Comparison of ENCODE assay signal across 8 cellular contexts in the genomic region with DNA sequence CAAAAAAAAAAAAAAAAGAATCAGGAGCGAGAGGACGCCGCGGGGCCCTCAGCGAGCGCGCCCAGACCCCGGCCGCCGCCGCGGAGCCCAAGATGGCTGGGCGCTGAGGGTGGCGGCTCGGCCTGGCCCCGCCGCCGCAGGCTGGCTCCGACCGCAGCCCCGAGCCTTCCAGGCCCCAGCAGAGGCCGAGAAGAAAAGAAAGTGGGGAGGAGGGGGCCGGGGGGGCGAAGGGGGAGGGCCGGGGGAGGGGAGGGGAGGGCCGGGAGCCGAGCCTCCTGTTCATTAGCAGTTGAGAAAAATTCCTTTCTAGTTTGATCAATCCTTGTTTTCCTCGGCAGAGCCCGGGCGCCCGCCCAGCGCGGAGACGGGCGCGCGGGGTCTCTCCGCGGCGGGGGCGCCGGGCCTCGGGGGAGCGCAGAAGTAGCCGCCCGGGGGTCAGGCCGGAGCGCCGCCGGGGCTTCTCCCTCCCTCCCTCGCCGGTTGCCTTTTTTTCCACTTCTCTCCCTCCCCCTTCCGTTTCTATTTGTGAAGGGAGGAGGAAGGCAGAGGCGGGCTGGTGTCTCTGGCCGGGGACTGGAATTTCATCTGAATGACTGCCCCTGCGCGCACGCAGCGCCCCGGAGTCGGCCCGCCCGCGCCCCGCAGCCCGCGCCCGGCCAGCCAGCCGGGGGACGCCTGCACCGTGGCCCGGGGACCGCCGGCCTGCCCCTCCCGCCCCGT. TPM values are rescaled to one million over a fixed set of nuclear protein-coding genes. Genes with fewer than 3 reads are reported as not detected.
DNase-seq lines count a peak whose midpoint lies in the region; ATAC-seq and TF ChIP-seq lines count a peak whose summit lies in the region.

No MANE protein-coding gene starts in this region.

- CTCF ChIA-PET in mammary epithelial cell (lab: Charles Lee; ENCODE audit: low non-redundant PET), result interaction anchor here (0.6 kb wide), 1 partner anchor 17 kb away, joined by 4 read pairs; no protein-coding TSS in a partner anchor

- peak; percentile 69 for DNase-seq in GM12865 (ENCODE audit: low read depth)
- peak; percentile 81 for DNase-seq in M059J (ENCODE audit: low read depth)
- peak; percentile 58 for DNase-seq in mammary epithelial cell
- peak; percentile 84 for DNase-seq in sciatic nerve (ENCODE audit: low spot score)

- H3K36me3 ChIP-seq in mammary epithelial cell (ENCODE audit: insufficient read depth, low read length), result no peaks in the 10 kb centered on the region

- BruUV-seq in mammary epithelial cell (replicated peaks; lab: Mats Ljungman, UMichigan), result TSS peak; percentile 48

- H3K4me1 Mint-ChIP-seq in T-helper 1 cell treated with Interleukin-12 subunit alpha and Interleukin-12 subunit beta and Interleukin-4 antibody, amounts not matched to agents 30 μg/mL and 1 μg/mL, for 36 hours (ENCODE audit: low read depth), result peaks cover 26% of the 10 kb centered on the region

- peak overlapping the region; percentile 86 for H2AFZ ChIP-seq in mammary epithelial cell (ENCODE audit: low read depth, low read length)

- no peaks in the 10 kb centered on the region for H4K20me1 ChIP-seq in mammary epithelial cell (ENCODE audit: insufficient read depth, low read length)

- ATAC-seq in sciatic nerve (no peak), HG03460 (IDR thresholded peaks at IDR 0.05; ENCODE audit: unreplicated experiment) (no peak), HG03469 (IDR thresholded peaks at IDR 0.05; ENCODE audit: unreplicated experiment) (no peak)

- in situ Hi-C loops in mammary epithelial cell (cut with MboI; ENCODE audit: low sequenced_read_pairs in 2 of 2), result no loop called here

- peak overlapping the region; percentile 85 for H3K27ac ChIP-seq in mammary epithelial cell (ENCODE audit: insufficient read depth, low read depth, low read length)

- peaks cover 14% of the 10 kb centered on the region for H3K36me3 Mint-ChIP-seq in T-helper 1 cell treated with Interleukin-12 subunit alpha and Interleukin-12 subunit beta and Interleukin-4 antibody, amounts not matched to agents 30 μg/mL and 1 μg/mL, for 36 hours (ENCODE audit: low read depth)

- H3K4me3 ChIP-seq in GM12865 (ENCODE audit: low read depth, low read length) (peak overlapping the region; percentile 90), mammary epithelial cell (replicated peaks in 1 of 3; ENCODE audit: insufficient read depth in 1 of 3, low read depth in 2 of 3, low read length in 3 of 3) (peak overlapping the region; percentile 64 to 93 (median 86)), iPS-18c (ENCODE audit: insufficient read depth, low read depth, low read length) (peak overlapping the region; percentile 89)

- H3K27me3 Mint-ChIP-seq in T-helper 1 cell treated with Interleukin-12 subunit alpha and Interleukin-12 subunit beta and Interleukin-4 antibody, amounts not matched to agents 30 μg/mL and 1 μg/mL, for 36 hours (ENCODE audit: low read depth), result no peaks in the 10 kb centered on the region

- no peaks in the 10 kb centered on the region for H3K27me3 ChIP-seq in mammary epithelial cell (ENCODE audit: insufficient read depth, low read length)

- WGBS in mammary epithelial cell (ENCODE audit: low coverage, missing lambda C conversion rate), result 2% methylated on average over 24 of the region's 76 CpGs

- peak overlapping the region; percentile 87 for H3K4me3 Mint-ChIP-seq in T-helper 1 cell treated with Interleukin-12 subunit alpha and Interleukin-12 subunit beta and Interleukin-4 antibody, amounts not matched to agents 30 μg/mL and 1 μg/mL, for 36 hours

- peaks cover 21% of the 10 kb centered on the region for H3K4me1 ChIP-seq in mammary epithelial cell (ENCODE audit: insufficient read depth, low read length)

- peak overlapping the region; percentile 86 for H3K27ac Mint-ChIP-seq in T-helper 1 cell treated with Interleukin-12 subunit alpha and Interleukin-12 subunit beta and Interleukin-4 antibody, amounts not matched to agents 30 μg/mL and 1 μg/mL, for 36 hours

- TF ChIP-seq CTCF in GM12865 (IDR thresholded peaks at IDR 0.05; ENCODE audit: insufficient read depth, low read depth, low read length, missing control alignments) (no peak), mammary epithelial cell (conservative IDR thresholded peaks at IDR 0.05 in 1 of 2, IDR thresholded peaks at IDR 0.05 in 1 of 2; ENCODE audit: extremely low read depth in 1 of 2, insufficient read depth in 1 of 2, low read depth in 1 of 2, low read length in 2 of 2) (no peak)

- H3K9ac ChIP-seq in mammary epithelial cell (ENCODE audit: insufficient read depth, low read length), result peak overlapping the region; percentile 65

- H3K9me3 ChIP-seq in mammary epithelial cell (replicated peaks; ENCODE audit: insufficient read depth, low read length) (no peaks in the 10 kb centered on the region), iPS-18c (ENCODE audit: control insufficient read depth, insufficient read depth, low read length) (no peaks in the 10 kb centered on the region)

- peaks cover 43% of the 10 kb centered on the region for H3K79me2 ChIP-seq in mammary epithelial cell (ENCODE audit: insufficient read depth, low read length)

- peak overlapping the region; percentile 97 for H3K4me2 ChIP-seq in mammary epithelial cell (ENCODE audit: insufficient read depth, low read depth, low read length)

- dilution Hi-C loops in mammary epithelial cell (cut with HindIII; ENCODE audit: low sequenced_read_pairs), result no loop called here

- intact Hi-C loops in mammary epithelial cell (cut with micrococcal nuclease) (loop anchor here (2.0 kb wide), 1 partner anchor 39 kb away; no protein-coding TSS in a partner anchor), sciatic nerve (cut with DNase I) (loop anchor here (10.0 kb wide), 1 partner anchor 71 kb away; a partner anchor contains a TSS)

- no peaks in the 10 kb centered on the region for H3K9me3 Mint-ChIP-seq in T-helper 1 cell treated with Interleukin-12 subunit alpha and Interleukin-12 subunit beta and Interleukin-4 antibody, amounts not matched to agents 30 μg/mL and 1 μg/mL, for 36 hours

RNA-seq across cellular contexts. Expression of a gene that starts 0.8 kb away (rescaled TPM):
- 28.8 and 58.1 TPM in 2 replicates for total RNA-seq in M059J (2014; rRNA removed; shearing (Covaris generic))
- total RNA-seq in mammary epithelial cell (10 to 100 TPM; 36.8 to 87.0 TPM), sciatic nerve (164 TPM)
- polyA plus RNA-seq in mammary epithelial cell, result 61.1 TPM
- polyA minus RNA-seq in mammary epithelial cell, result 82.4 TPM
